28 cellular contexts compared by ENCODE assay signal in genomic region chr4:142420461-142421095, GRCh38.
"Had no signal": no experiment of that assay in that cellular context is flagged by ENCODE, and none has a peak within 500 bp of the region (broad histone marks: within the 10 kb centered on the region; RNA-seq: fewer than 3 reads in every experiment).

No MANE protein-coding gene starts in this region.

- FAIRE-seq: endometrium, islet of Langerhans, pancreas had no signal

- ATAC-seq: effector memory CD8-positive, alpha-beta T cell; foreskin keratinocyte; gastroesophageal sphincter; heart right ventricle; left cardiac atrium; left lung; mucosa of descending colon; natural killer cell treated with Interleukin-12 subunit alpha and Interleukin-12 subunit beta and Interleukin-15 and Interleukin-18, amount 100 ng/mL, for 72 hours; pancreas; right lobe of liver; stimulated activated effector memory CD8-positive, alpha-beta T cell treated with anti-CD3 and anti-CD28 coated beads, Interleukin-12 subunit alpha, Interleukin-12 subunit beta, amount 100 ng/mL, for 72 hours had no signal

- H3K27ac Mint-ChIP-seq: mesothelial cell of epicardium; naive B cell; natural killer cell treated with Interleukin-12 subunit alpha and Interleukin-12 subunit beta and Interleukin-15 and Interleukin-18, amount 100 ng/mL, for 72 hours; stimulated activated effector memory CD8-positive, alpha-beta T cell treated with anti-CD3 and anti-CD28 coated beads, Interleukin-12 subunit alpha, Interleukin-12 subunit beta, amount 100 ng/mL, for 72 hours had no signal

- H3K4me3 Mint-ChIP-seq: effector memory CD8-positive, alpha-beta T cell; mesothelial cell of epicardium; naive B cell; natural killer cell treated with Interleukin-12 subunit alpha and Interleukin-12 subunit beta and Interleukin-15 and Interleukin-18, amount 100 ng/mL, for 72 hours; neural crest cell; stimulated activated effector memory CD8-positive, alpha-beta T cell treated with anti-CD3 and anti-CD28 coated beads, Interleukin-12 subunit alpha, Interleukin-12 subunit beta, amount 100 ng/mL, for 72 hours had no signal

- DNase-seq: cortex of kidney; effector memory CD8-positive, alpha-beta T cell; foreskin keratinocyte; heart right ventricle; hippocampal formation; left cardiac atrium; left lung; mesenchymal stem cell; mucosa of descending colon; naive B cell; pancreas; right lobe of liver; stimulated activated CD4-positive, alpha-beta T cell treated with anti-CD3 and anti-CD28 coated beads, Interleukin-2, amount 100 ng/mL, for 24 hours; stimulated activated CD4-positive, alpha-beta T cell treated with anti-CD3 and anti-CD28 coated beads, Interleukin-4, amount 100 ng/mL, for 24 hours; stimulated activated naive CD4-positive, alpha-beta T cell treated with Interleukin-2 at 50 U/mL for 16 hours; stomach; thyroid gland; trophoblast cell had no signal

- H3K36me3 Mint-ChIP-seq: mesothelial cell of epicardium; naive B cell; natural killer cell treated with Interleukin-12 subunit alpha and Interleukin-12 subunit beta and Interleukin-15 and Interleukin-18, amount 100 ng/mL, for 72 hours; stimulated activated effector memory CD8-positive, alpha-beta T cell treated with anti-CD3 and anti-CD28 coated beads, Interleukin-12 subunit alpha, Interleukin-12 subunit beta, amount 100 ng/mL, for 72 hours had no signal

- H3K9me3 Mint-ChIP-seq: effector memory CD8-positive, alpha-beta T cell; mesothelial cell of epicardium; naive B cell; stimulated activated effector memory CD8-positive, alpha-beta T cell treated with anti-CD3 and anti-CD28 coated beads, Interleukin-12 subunit alpha, Interleukin-12 subunit beta, amount 100 ng/mL, for 72 hours had no signal

- H3K4me3 ChIP-seq: esophagus muscularis mucosa, gastroesophageal sphincter, heart right ventricle, left lung, mucosa of descending colon, pancreas, right lobe of liver, stomach, thyroid gland, vagina had no signal

- H3K36me3 ChIP-seq: esophagus muscularis mucosa, gastroesophageal sphincter, heart right ventricle, left lung, neutrophil, pancreas, right lobe of liver, stomach, thyroid gland, vagina had no signal

- H3K27ac ChIP-seq: esophagus muscularis mucosa, foreskin keratinocyte, gastroesophageal sphincter, heart right ventricle, left lung, neutrophil, pancreas, right lobe of liver, stomach, thyroid gland, vagina had no signal

- H3K9me3 ChIP-seq: esophagus muscularis mucosa, gastroesophageal sphincter, heart right ventricle, left lung, mucosa of descending colon, neutrophil, pancreas, right lobe of liver, stomach, thyroid gland, vagina had no signal

- H3K27me3 ChIP-seq: esophagus muscularis mucosa, foreskin keratinocyte, gastroesophageal sphincter, heart right ventricle, left lung, neutrophil, pancreas, right lobe of liver, stomach, thyroid gland, vagina had no signal

- H3K4me1 ChIP-seq: esophagus muscularis mucosa, gastroesophageal sphincter, left lung, pancreas, right lobe of liver, stomach, thyroid gland, vagina had no signal

- H3K4me1 Mint-ChIP-seq: naive B cell had no signal

- H3K27me3 Mint-ChIP-seq: effector memory CD8-positive, alpha-beta T cell; naive B cell; natural killer cell treated with Interleukin-12 subunit alpha and Interleukin-12 subunit beta and Interleukin-15 and Interleukin-18, amount 100 ng/mL, for 72 hours had no signal
